ENCODE assay signal across 8 cellular contexts in genomic region chr7:119270045-119270464, GRCh38.
DNase-seq lines count a peak whose midpoint lies in the region; ATAC-seq and TF ChIP-seq lines count a peak whose summit lies in the region.

No MANE protein-coding gene starts in this region.

- CTCF ChIA-PET in activated CD4-positive, alpha-beta memory T cell treated with anti-CD3 and anti-CD28 coated beads, Interleukin-2, amount 10 ng/mL, durations not matched to agents 7 days and 5 days (lab: Charles Lee) = no interaction called here

- H3K27me3 ChIP-seq in heart left ventricle (peaks cover 0 to 2% (median 0%) of the 10 kb centered on the region in 9 donors), sigmoid colon (no peaks in the 10 kb centered on the region)

- peak; percentile 89 for ATAC-seq in GM19468 (IDR thresholded peaks at IDR 0.05; ENCODE audit: extremely low read depth, unreplicated experiment)
- ATAC-seq in HG03432 (IDR thresholded peaks at IDR 0.05; ENCODE audit: unreplicated experiment) = peak; percentile 97
- ATAC-seq in heart left ventricle = peak in 3 of 4 donors; percentile 32 to 48 (median 46)

- no peak overlapping the region for H3K4me3 Mint-ChIP-seq in activated CD4-positive, alpha-beta T cell treated with anti-CD3 and anti-CD28 coated beads, Interleukin-2, amount 10 ng/mL, durations not matched to agents 24 days and 14 days
- H3K4me3 Mint-ChIP-seq in activated CD4-positive, alpha-beta memory T cell treated with anti-CD3 and anti-CD28 coated beads, Interleukin-2, amount 10 ng/mL, durations not matched to agents 7 days and 5 days = no peak overlapping the region

- no peak overlapping the region for H3K27ac Mint-ChIP-seq in activated CD4-positive, alpha-beta T cell treated with anti-CD3 and anti-CD28 coated beads, Interleukin-2, amount 10 ng/mL, durations not matched to agents 24 days and 14 days
- H3K27ac Mint-ChIP-seq in activated CD4-positive, alpha-beta memory T cell treated with anti-CD3 and anti-CD28 coated beads, Interleukin-2, amount 10 ng/mL, durations not matched to agents 7 days and 5 days = no peak overlapping the region

- peak; percentile 17 to 73 (median 56) for TF ChIP-seq CTCF in heart left ventricle (IDR thresholded peaks at IDR 0.05)
- TF ChIP-seq CTCF in sigmoid colon (IDR thresholded peaks at IDR 0.05) = peak in 3 of 4 experiments; percentile 13 to 63 (median 30)

- TF ChIP-seq POLR2A in heart left ventricle (IDR thresholded peaks at IDR 0.05) (no peak), sigmoid colon (IDR thresholded peaks at IDR 0.05) (no peak)

- no peaks in the 10 kb centered on the region for H3K4me1 Mint-ChIP-seq in activated CD4-positive, alpha-beta T cell treated with anti-CD3 and anti-CD28 coated beads, Interleukin-2, amount 10 ng/mL, durations not matched to agents 24 days and 14 days
- H3K4me1 Mint-ChIP-seq in activated CD4-positive, alpha-beta memory T cell treated with anti-CD3 and anti-CD28 coated beads, Interleukin-2, amount 10 ng/mL, durations not matched to agents 7 days and 5 days = no peaks in the 10 kb centered on the region

- no peak for TF ChIP-seq EP300 in sigmoid colon (IDR thresholded peaks at IDR 0.05)

- H3K36me3 ChIP-seq in heart left ventricle = no peaks in the 10 kb centered on the region
- H3K36me3 ChIP-seq in sigmoid colon = no peaks in the 10 kb centered on the region

- H3K4me3 ChIP-seq in heart left ventricle (no peak overlapping the region), sigmoid colon (no peak overlapping the region)

- peak; percentile 77 for DNase-seq in activated CD4-positive, alpha-beta T cell treated with anti-CD3 and anti-CD28 coated beads, Interleukin-2, amount 10 ng/mL, durations not matched to agents 24 days and 14 days
- DNase-seq in activated CD4-positive, alpha-beta T cell treated with anti-CD3 and anti-CD28 coated beads for 1 hour = no peak
- DNase-seq in NCI-H2227 (lab: John Stamatoyannopoulos, UW; ENCODE audit: unreplicated experiment) (peak; percentile 73), heart left ventricle (peak in 1 of 5 donors; percentile 17), sigmoid colon (peak; percentile 57)
- DNase-seq in activated CD4-positive, alpha-beta memory T cell treated with anti-CD3 and anti-CD28 coated beads, Interleukin-2, amount 10 ng/mL, durations not matched to agents 7 days and 5 days = peak; percentile 37

- no peaks in the 10 kb centered on the region for H3K9me3 Mint-ChIP-seq in activated CD4-positive, alpha-beta T cell treated with anti-CD3 and anti-CD28 coated beads, Interleukin-2, amount 10 ng/mL, durations not matched to agents 24 days and 14 days
- H3K9me3 Mint-ChIP-seq in activated CD4-positive, alpha-beta memory T cell treated with anti-CD3 and anti-CD28 coated beads, Interleukin-2, amount 10 ng/mL, durations not matched to agents 7 days and 5 days = no peaks in the 10 kb centered on the region

- H3K4me1 ChIP-seq in heart left ventricle (no peaks in the 10 kb centered on the region), sigmoid colon (no peaks in the 10 kb centered on the region)

- no peaks in the 10 kb centered on the region for H3K36me3 Mint-ChIP-seq in activated CD4-positive, alpha-beta T cell treated with anti-CD3 and anti-CD28 coated beads, Interleukin-2, amount 10 ng/mL, durations not matched to agents 24 days and 14 days (ENCODE audit: low read depth)
- no peaks in the 10 kb centered on the region for H3K36me3 Mint-ChIP-seq in activated CD4-positive, alpha-beta memory T cell treated with anti-CD3 and anti-CD28 coated beads, Interleukin-2, amount 10 ng/mL, durations not matched to agents 7 days and 5 days (ENCODE audit: low read depth)

- no peaks in the 10 kb centered on the region for H3K9me3 ChIP-seq in heart left ventricle
- no peaks in the 10 kb centered on the region for H3K9me3 ChIP-seq in sigmoid colon

- intact Hi-C loops in activated CD4-positive, alpha-beta T cell treated with anti-CD3 and anti-CD28 coated beads, Interleukin-2, amount 10 ng/mL, durations not matched to agents 24 days and 14 days (cut with micrococcal nuclease) = loop anchor here (10.0 kb wide), 1 partner anchor 1285 kb away; no protein-coding TSS in a partner anchor
- intact Hi-C loops in heart left ventricle (cut with DNase I) = loop anchor here in 5 of 10 donors (10.0 kb wide), 2 partner anchors 1285 to 1295 kb away; no protein-coding TSS in a partner anchor
- intact Hi-C loops in sigmoid colon (cut with DNase I) = loop anchor here (10.0 kb wide), 1 partner anchor 1295 kb away; no protein-coding TSS in a partner anchor

- no peaks in the 10 kb centered on the region for H3K27me3 Mint-ChIP-seq in activated CD4-positive, alpha-beta T cell treated with anti-CD3 and anti-CD28 coated beads, Interleukin-2, amount 10 ng/mL, durations not matched to agents 24 days and 14 days
- no peaks in the 10 kb centered on the region for H3K27me3 Mint-ChIP-seq in activated CD4-positive, alpha-beta memory T cell treated with anti-CD3 and anti-CD28 coated beads, Interleukin-2, amount 10 ng/mL, durations not matched to agents 7 days and 5 days

- WGBS in heart left ventricle, 4 donors = 17 to 21% (median 18%) methylated on average over 7 of the region's 7 CpGs
- WGBS in sigmoid colon, 2 donors = 19 to 21% methylated on average over 7 of the region's 7 CpGs

- POLR2A ChIA-PET in activated CD4-positive, alpha-beta memory T cell treated with anti-CD3 and anti-CD28 coated beads, Interleukin-2, amount 10 ng/mL, durations not matched to agents 7 days and 5 days (lab: Charles Lee) = no interaction called here

- H3K27ac ChIP-seq in heart left ventricle (no peak overlapping the region), sigmoid colon (no peak overlapping the region)

Comparison
In these comparisons a context has a peak if more than half of its experiments do, and no peak if none do; other contexts are left out.
1. ATAC-seq: peak in every context shown above with its lines; median percentile 97 in HG03432; 89 in GM19468; 46 in heart left ventricle.